In genomic region chr20:26208296-26209091, GRCh38 we compare ENCODE assay signal across 8 cellular contexts.
A peak's percentile ranks its signal among the peaks of the same experiment; 100 is the strongest.
DNase-seq lines count a peak whose midpoint lies in the region; ATAC-seq and TF ChIP-seq lines count a peak whose summit lies in the region.

No MANE protein-coding gene starts in this region.

- TF ChIP-seq CTCF in CD4-positive, alpha-beta T cell (IDR thresholded peaks at IDR 0.05), result no peak
- TF ChIP-seq CTCF in cardiac fibroblast (IDR thresholded peaks at IDR 0.05; ENCODE audit: low read depth, low read length) (no peak), neural crest cell (conservative IDR thresholded peaks at IDR 0.05) (no peak)

- H3K4me3 Mint-ChIP-seq in CD4-positive, alpha-beta T cell, result no peak overlapping the region
- peak overlapping the region; percentile 27 for H3K4me3 Mint-ChIP-seq in neural crest cell
- no peak overlapping the region for H3K4me3 Mint-ChIP-seq in stimulated activated effector memory CD8-positive, alpha-beta T cell treated with anti-CD3 and anti-CD28 coated beads, Interleukin-12 subunit alpha, Interleukin-12 subunit beta, amount 100 ng/mL, for 72 hours

- POLR2A ChIA-PET in CD4-positive, alpha-beta T cell (lab: Charles Lee), result no interaction called here

- H3K27ac Mint-ChIP-seq in CD4-positive, alpha-beta T cell, result no peak overlapping the region
- no peak overlapping the region for H3K27ac Mint-ChIP-seq in neural crest cell (ENCODE audit: unreplicated experiment)
- H3K27ac Mint-ChIP-seq in stimulated activated effector memory CD8-positive, alpha-beta T cell treated with anti-CD3 and anti-CD28 coated beads, Interleukin-12 subunit alpha, Interleukin-12 subunit beta, amount 100 ng/mL, for 72 hours, result no peak overlapping the region

- intact Hi-C loops in CD4-positive, alpha-beta T cell (cut with DNase I, micrococcal nuclease), result loop anchor here in 1 of 2 experiments (10.0 kb wide), 1 partner anchor 76 kb away; no protein-coding TSS in a partner anchor

- no peaks in the 10 kb centered on the region for H3K36me3 Mint-ChIP-seq in CD4-positive, alpha-beta T cell (ENCODE audit: low read depth)
- H3K36me3 Mint-ChIP-seq in neural crest cell (ENCODE audit: low read depth), result peaks cover 3% of the 10 kb centered on the region
- no peaks in the 10 kb centered on the region for H3K36me3 Mint-ChIP-seq in stimulated activated effector memory CD8-positive, alpha-beta T cell treated with anti-CD3 and anti-CD28 coated beads, Interleukin-12 subunit alpha, Interleukin-12 subunit beta, amount 100 ng/mL, for 72 hours

- no peak overlapping the region for H3K27ac ChIP-seq in CD4-positive, alpha-beta T cell (ENCODE audit: low read depth, low read length)

- CTCF ChIA-PET in CD4-positive, alpha-beta T cell (lab: Charles Lee), result no interaction called here

- peak; percentile 91 for ATAC-seq in CD4-positive, alpha-beta T cell (ENCODE audit: poor library complexity)
- ATAC-seq in stimulated activated effector memory CD8-positive, alpha-beta T cell treated with anti-CD3 and anti-CD28 coated beads, Interleukin-12 subunit alpha, Interleukin-12 subunit beta, amount 100 ng/mL, for 72 hours, result no peak

- H3K9me3 Mint-ChIP-seq in CD4-positive, alpha-beta T cell, result no peaks in the 10 kb centered on the region
- H3K9me3 Mint-ChIP-seq in neural crest cell, result no peaks in the 10 kb centered on the region
- no peaks in the 10 kb centered on the region for H3K9me3 Mint-ChIP-seq in stimulated activated effector memory CD8-positive, alpha-beta T cell treated with anti-CD3 and anti-CD28 coated beads, Interleukin-12 subunit alpha, Interleukin-12 subunit beta, amount 100 ng/mL, for 72 hours

- peaks cover 28% of the 10 kb centered on the region for H3K27me3 Mint-ChIP-seq in CD4-positive, alpha-beta T cell
- peaks cover 63% of the 10 kb centered on the region for H3K27me3 Mint-ChIP-seq in neural crest cell (ENCODE audit: low read depth)

- peaks cover 21% of the 10 kb centered on the region for H3K4me1 Mint-ChIP-seq in CD4-positive, alpha-beta T cell (ENCODE audit: low read depth)
- peaks cover 5% of the 10 kb centered on the region for H3K4me1 Mint-ChIP-seq in neural crest cell
- no peaks in the 10 kb centered on the region for H3K4me1 Mint-ChIP-seq in stimulated activated effector memory CD8-positive, alpha-beta T cell treated with anti-CD3 and anti-CD28 coated beads, Interleukin-12 subunit alpha, Interleukin-12 subunit beta, amount 100 ng/mL, for 72 hours

- H3K4me3 ChIP-seq in cardiac fibroblast (replicated peaks in 1 of 2; ENCODE audit: low read depth in 2 of 2, low read length in 2 of 2), result peak overlapping the region; percentile 11 to 42

- H3K27me3 ChIP-seq in CD4-positive, alpha-beta T cell (ENCODE audit: control insufficient read depth, insufficient read depth, low read length), result peaks cover 6% of the 10 kb centered on the region

- no peaks in the 10 kb centered on the region for H3K9me3 ChIP-seq in CD4-positive, alpha-beta T cell (ENCODE audit: control insufficient read depth, low read length)

- DNase-seq in CD4-positive, alpha-beta T cell, result peak; percentile 26 to 66 (median 55)
- DNase-seq in T-helper 2 cell (peak in 3 of 5 experiments; percentile 10 to 41 (median 11)), cardiac fibroblast (ENCODE audit: low read depth in 2 of 2) (no peak), neural crest cell (ENCODE audit: low read depth, low spot score) (peak; percentile 40), 8988T (no peak), RKO (ENCODE audit: low spot score) (no peak), superior temporal gyrus (ENCODE audit: extremely low spot score) (no peak)
- no peak for DNase-seq in stimulated activated effector memory CD8-positive, alpha-beta T cell treated with anti-CD3 and anti-CD28 coated beads, Interleukin-12 subunit alpha, Interleukin-12 subunit beta, amount 100 ng/mL, for 72 hours (ENCODE audit: low spot score in 2 of 2)

Comparison
In these comparisons a context has a peak if more than half of its experiments do, and no peak if none do; other contexts are left out.
1. DNase-seq: peak in CD4-positive, alpha-beta T cell (10 of 10), T-helper 2 cell (3 of 5) and neural crest cell (single experiment); none in cardiac fibroblast (0 of 2), 8988T (single experiment), RKO (single experiment), superior temporal gyrus (single experiment) and stimulated activated effector memory CD8-positive, alpha-beta T cell treated with anti-CD3 and anti-CD28 coated beads, Interleukin-12 subunit alpha, Interleukin-12 subunit beta, amount 100 ng/mL, for 72 hours (0 of 2).